Comparison of ENCODE assay signal across 7 cellular contexts in genomic region chr12:93767524-93767863, GRCh38.
DNase-seq lines count a peak whose midpoint lies in the region; ATAC-seq, FAIRE-seq and TF ChIP-seq lines count a peak whose summit lies in the region.

No MANE protein-coding gene starts in this region.

- TF ChIP-seq CTCF in colonic mucosa (IDR thresholded peaks at IDR 0.05) (no peak), gastrocnemius medialis (IDR thresholded peaks at IDR 0.05 in 4 of 5, conservative IDR thresholded peaks at IDR 0.05 in 1 of 5) (peak in 1 of 5 experiments; percentile 8)

- H3K27me3 ChIP-seq in colonic mucosa: no peaks in the 10 kb centered on the region
- no peaks in the 10 kb centered on the region for H3K27me3 ChIP-seq in gastrocnemius medialis

- H3K9me3 ChIP-seq in colonic mucosa (no peaks in the 10 kb centered on the region), gastrocnemius medialis (no peaks in the 10 kb centered on the region)

- H3K4me3 ChIP-seq in colonic mucosa (no peak overlapping the region), gastrocnemius medialis (peak overlapping the region in 1 of 4 donors; percentile 4)

- in situ Hi-C loops in gastrocnemius medialis (cut with MboI; ENCODE audit: low sequenced_read_pairs in 4 of 4): loop anchor here in 2 of 4 donors (25.0 kb wide), 1 partner anchor 320 kb away; no protein-coding TSS in a partner anchor

- H3K4me1 ChIP-seq in colonic mucosa: no peaks in the 10 kb centered on the region
- peaks cover 28 to 33% of the 10 kb centered on the region in 2 donors for H3K4me1 ChIP-seq in gastrocnemius medialis

- H3K36me3 ChIP-seq in colonic mucosa: no peaks in the 10 kb centered on the region
- no peaks in the 10 kb centered on the region for H3K36me3 ChIP-seq in gastrocnemius medialis

- H3K27ac ChIP-seq in colonic mucosa: peak overlapping the region; percentile 6
- H3K27ac ChIP-seq in gastrocnemius medialis: peak overlapping the region; percentile 51 to 73 (median 66)

- ATAC-seq in gastrocnemius medialis (no peak), GM19328 (IDR thresholded peaks at IDR 0.05; ENCODE audit: unreplicated experiment) (no peak)

- intact Hi-C loops in colonic mucosa (cut with DNase I) (loop anchor here (5.0 to 10.0 kb wide), 3 partner anchors 203 to 335 kb away; no protein-coding TSS in a partner anchor), gastrocnemius medialis (cut with DNase I; ENCODE audit: low total_unique reads) (loop anchor here (1.0 to 10.0 kb wide), 6 partner anchors 36 to 307 kb away; no protein-coding TSS in a partner anchor)

- no peak overlapping the region for H3K9ac ChIP-seq in colonic mucosa (ENCODE audit: low read depth in 2 of 2, low read length in 2 of 2)

- TF ChIP-seq POLR2A in GM12892 (IDR thresholded peaks at IDR 0.05; ENCODE audit: low read depth, low read length) (no peak), gastrocnemius medialis (IDR thresholded peaks at IDR 0.05) (no peak)

- FAIRE-seq in GM12892 (lab: Jason Lieb, UNC): peak; percentile 67

- DNase-seq in GM12892 (ENCODE audit: insufficient read length) (no peak), NCI-H2171 (lab: John Stamatoyannopoulos, UW) (peak; percentile 27), colonic mucosa (no peak), gastrocnemius medialis (no peak), GM19240 (ENCODE audit: insufficient read length, low spot score) (no peak), GF-D8 (lab: John Stamatoyannopoulos, UW) (no peak)
